Comparison of ENCODE assay signal across 14 cellular contexts in the genomic region with DNA sequence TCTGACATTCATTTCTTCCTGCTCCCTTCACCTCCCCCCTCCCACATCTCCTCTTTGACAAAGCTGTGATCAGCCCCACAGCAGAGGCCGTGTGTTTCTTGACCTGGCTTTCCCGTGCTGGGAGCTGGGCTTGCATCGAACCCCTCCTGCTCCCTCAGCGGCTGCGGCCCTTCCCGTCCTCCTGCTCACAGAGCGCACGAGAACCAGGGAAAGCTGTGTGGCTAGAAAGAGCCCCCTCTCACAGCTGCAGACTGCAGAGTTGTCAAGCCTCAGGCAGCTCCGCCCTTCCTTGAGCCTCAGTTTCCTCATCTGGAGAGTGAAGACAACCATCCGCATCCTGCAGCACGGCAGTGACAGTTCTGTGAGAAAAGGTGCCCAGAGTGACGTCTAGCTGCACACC.
"Had no signal": no experiment of that assay in that cellular context is flagged by ENCODE, and none has a peak within 500 bp of the region (broad histone marks: within the 10 kb centered on the region; RNA-seq: fewer than 3 reads in every experiment).

No MANE protein-coding gene starts in this region.

- DNase-seq: activated CD4-positive, alpha-beta T cell treated with anti-CD3 and anti-CD28 coated beads for 4 hours; activated CD8-positive, alpha-beta T cell treated with anti-CD3 and anti-CD28 coated beads, Interleukin-2, amount 10 ng/mL, durations not matched to agents 7 days and 5 days; activated naive CD4-positive, alpha-beta T cell treated with anti-CD3 and anti-CD28 coated beads, Interleukin-2, amount 10 ng/mL, durations not matched to agents 7 days and 5 days; hippocampal formation; kidney glomerular epithelial cell; midbrain; naive thymus-derived CD4-positive, alpha-beta T cell; stimulated activated CD4-positive, alpha-beta T cell treated with anti-CD3 and anti-CD28 coated beads, Interleukin-2, amount 100 ng/mL, for 24 hours; stimulated activated naive CD4-positive, alpha-beta T cell; substantia nigra; upper lobe of right lung had no signal

- H3K4me3 ChIP-seq: prostate gland, right lobe of liver, upper lobe of right lung had no signal

- H3K4me1 ChIP-seq: prostate gland, right lobe of liver had no signal

- ATAC-seq: activated CD8-positive, alpha-beta T cell treated with anti-CD3 and anti-CD28 coated beads, Interleukin-2, amount 10 ng/mL, durations not matched to agents 7 days and 5 days; naive thymus-derived CD4-positive, alpha-beta T cell had no signal

- H3K36me3 ChIP-seq: prostate gland, right lobe of liver, upper lobe of right lung had no signal

- H3K27ac ChIP-seq: right lobe of liver, VCaP had no signal

- H3K9me3 ChIP-seq: prostate gland, right lobe of liver, upper lobe of right lung had no signal

- H3K27me3 ChIP-seq: right lobe of liver had no signal
